28 cellular contexts compared by ENCODE assay signal in genomic region chr4:121392426-121393086, GRCh38. TPM values are rescaled to one million over a fixed set of nuclear protein-coding genes. Genes with fewer than 3 reads are reported as not detected.
"Had no signal": no experiment of that assay in that cellular context is flagged by ENCODE, and none has a peak within 500 bp of the region (broad histone marks: within the 10 kb centered on the region; RNA-seq: fewer than 3 reads in every experiment).

No MANE protein-coding gene starts in this region.

- H3K4me3 ChIP-seq: hepatocyte, lung, pancreas, prostate gland, right lobe of liver, smooth muscle cell, tibial nerve, vagina had no signal

- H3K27me3 ChIP-seq: hepatocyte, pancreas, right lobe of liver, tibial nerve, vagina had no signal

- H2AFZ ChIP-seq: hepatocyte had no signal

- DNase-seq: islet precursor cell; mesendoderm; naive thymus-derived CD4-positive, alpha-beta T cell; nucleus accumbens; pancreas; posterior cingulate gyrus; retina; right lobe of liver; stimulated activated CD4-positive, alpha-beta T cell treated with anti-CD3 and anti-CD28 coated beads, Interleukin-1b, Interleukin-23, amount 100 ng/mL, for 48 hours; stimulated activated CD4-positive, alpha-beta T cell treated with anti-CD3 and anti-CD28 coated beads, Interleukin-2, amount 100 ng/mL, for 48 hours; stimulated activated CD4-positive, alpha-beta T cell treated with anti-CD3 and anti-CD28 coated beads, Interleukin-4, amount 100 ng/mL, for 4 hours; stimulated activated CD8-positive, alpha-beta memory T cell treated with anti-CD3 and anti-CD28 coated beads, Interleukin-4, amount 100 ng/mL, for 48 hours; stimulated activated naive CD4-positive, alpha-beta T cell treated with Interleukin-2 at 50 U/mL for 16 hours; stimulated activated naive CD8-positive, alpha-beta T cell treated with anti-CD3 and anti-CD28 coated beads, Interleukin-15, amount 100 ng/mL, for 72 hours; substantia nigra had no signal

- ATAC-seq: left lobe of liver; naive thymus-derived CD4-positive, alpha-beta T cell; pancreas; right lobe of liver; stimulated activated memory B cell treated with anti-CD40 and anti-IgM and Interleukin-4, amounts not matched to agents 10 μg/mL and 1 μg/mL and 100 μg/mL, for 72 hours; stimulated activated naive CD8-positive, alpha-beta T cell treated with anti-CD3 and anti-CD28 coated beads, Interleukin-15, amount 100 ng/mL, for 72 hours had no signal

- H3K27ac ChIP-seq: hepatocyte, pancreas, prostate gland, right lobe of liver, tibial nerve, vagina had no signal

- H3K36me3 ChIP-seq: pancreas, prostate gland, right lobe of liver, tibial nerve, vagina had no signal

- H3K4me1 ChIP-seq: pancreas, prostate gland, right lobe of liver, tibial nerve, vagina had no signal

- FAIRE-seq: pancreas had no signal

- H3K79me2 ChIP-seq: hepatocyte had no signal

- H3K9me3 ChIP-seq: pancreas, prostate gland, right lobe of liver, tibial nerve, vagina had no signal

- H3K4me2 ChIP-seq: hepatocyte, smooth muscle cell had no signal

RNA-seq across cellular contexts. Expression of gene QRFPR, which starts 11.7 kb away (rescaled TPM):
- total RNA-seq: left lobe of liver; lower leg skin; mesothelial cell of epicardium; mononuclear cell; naive thymus-derived CD4-positive, alpha-beta T cell; natural killer cell treated with Interleukin-12 subunit alpha and Interleukin-12 subunit beta and Interleukin-15 and Interleukin-18, amount 100 ng/mL, for 72 hours; osteoblast; pancreas; right lobe of liver; smooth muscle cell; tibial nerve; vagina had no signal
- polyA plus RNA-seq: hepatocyte; naive thymus-derived CD4-positive, alpha-beta T cell; pancreas; smooth muscle cell had no signal
